ENCODE assay signal across 11 cellular contexts in genomic region chrX:38069991-38070390, GRCh38.
"Had no signal": no experiment of that assay in that cellular context is flagged by ENCODE, and none has a peak within 500 bp of the region (broad histone marks: within the 10 kb centered on the region; RNA-seq: fewer than 3 reads in every experiment).

No MANE protein-coding gene starts in this region.

- H3K9me3 ChIP-seq: HAP-1 had no signal

- FAIRE-seq: H1, H54 had no signal

- DNase-seq: GM23248, GOT3, H7, H9, HCEC 1CT, HFFc6 had no signal

- H3K4me3 ChIP-seq: GM23248, GM23338, HAP-1 had no signal

- H2AFZ ChIP-seq: GM23248, GM23338 had no signal

- H3K9ac ChIP-seq: GM23248 had no signal

- H3K4me1 ChIP-seq: HAP-1 had no signal

- H3K36me3 ChIP-seq: HAP-1 had no signal

- H3K4me2 ChIP-seq: GM23338 had no signal

- H3K27ac ChIP-seq: GM23248 had no signal

- ATAC-seq: GM23338, HCT116 had no signal
